ENCODE assay signal across 1 cellular context in the genomic region with DNA sequence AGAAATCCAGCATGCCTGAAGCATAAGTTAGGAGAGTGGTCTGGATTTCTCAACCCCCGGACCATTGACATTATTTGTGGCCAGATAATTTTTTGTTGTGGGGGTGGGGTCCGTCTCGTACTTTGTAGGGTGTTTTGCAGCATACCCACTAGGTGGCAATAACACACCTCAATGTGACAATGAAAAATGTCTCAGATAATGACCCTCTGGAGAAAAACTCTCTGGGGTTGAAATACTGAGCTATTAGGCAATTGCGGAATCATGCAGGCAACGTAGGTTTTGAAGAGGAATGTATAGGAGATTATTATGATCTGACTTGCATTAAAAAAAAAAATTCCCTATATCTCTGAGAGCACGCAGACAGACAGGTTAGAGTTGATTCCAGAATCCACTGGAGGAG.
TF ChIP-seq lines count a peak whose summit lies in the region.

No MANE protein-coding gene starts in this region.

TF ChIP-seq in K562, 482 proteins besides CTCF, POLR2A, EP300 and RAD21 (continued from another document):
- TF ChIP-seq, protein P1, sequence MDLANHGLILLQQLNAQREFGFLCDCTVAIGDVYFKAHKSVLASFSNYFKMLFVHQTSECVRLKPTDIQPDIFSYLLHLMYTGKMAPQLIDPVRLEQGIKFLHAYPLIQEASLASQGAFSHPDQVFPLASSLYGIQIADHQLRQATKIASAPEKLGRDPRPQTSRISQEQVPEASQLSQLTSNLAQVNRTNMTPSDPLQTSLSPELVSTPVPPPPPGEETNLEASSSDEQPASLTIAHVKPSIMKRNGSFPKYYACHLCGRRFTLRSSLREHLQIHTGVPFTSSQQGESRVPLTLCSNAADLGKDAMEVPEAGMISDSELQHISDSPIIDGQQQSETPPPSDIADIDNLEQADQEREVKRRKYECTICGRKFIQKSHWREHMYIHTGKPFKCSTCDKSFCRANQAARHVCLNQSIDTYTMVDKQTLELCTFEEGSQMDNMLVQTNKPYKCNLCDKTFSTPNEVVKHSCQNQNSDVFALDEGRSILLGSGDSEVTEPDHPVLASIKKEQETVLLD (IDR thresholded peaks at IDR 0.05), result no peak
- TF ChIP-seq CREM (IDR thresholded peaks at IDR 0.05; ENCODE audit: low read depth), result 0 out of 2 replicates have a peak, but pooled peaks have one; percentile 21
- TF ChIP-seq GABPA (tag; conservative IDR thresholded peaks at IDR 0.05; ENCODE audit: low read depth), result no peak
- peak; percentile 55; the same call in 1 of the 2 replicates for TF ChIP-seq SMC3 (conservative IDR thresholded peaks at IDR 0.05; ENCODE audit: insufficient read depth, low read depth, low read length)
